ENCODE assay signal across 16 cellular contexts in genomic region chr6:104885518-104886043, GRCh38. TPM values are rescaled to one million over a fixed set of nuclear protein-coding genes. Genes with fewer than 3 reads are reported as not detected.
A peak's percentile ranks its signal among the peaks of the same experiment; 100 is the strongest.
DNase-seq lines count a peak whose midpoint lies in the region; ATAC-seq and TF ChIP-seq lines count a peak whose summit lies in the region.
"Had no signal": no experiment of that assay in that cellular context is flagged by ENCODE, and none has a peak within 500 bp of the region (broad histone marks: within the 10 kb centered on the region; RNA-seq: fewer than 3 reads in every experiment).

No MANE protein-coding gene starts in this region.

- H3K4ac ChIP-seq in H9 (ENCODE audit: low read depth, low read length): no peak overlapping the region

- H3K79me1 ChIP-seq in H9 (ENCODE audit: insufficient read depth, low read depth, low read length, poor library complexity, severe bottlenecking): no peaks in the 10 kb centered on the region

- no peak overlapping the region for H2BK12ac ChIP-seq in H9 (ENCODE audit: insufficient read length, low read depth, low read length)

- no peak overlapping the region for H2AK5ac ChIP-seq in H9 (ENCODE audit: insufficient read length, low read length)

- no CpG with 5 or more reads among the region's 19 CpGs for WGBS in H9 (ENCODE audit: extremely low coverage, insufficient read length, low lambda C conversion rate)

- no peak overlapping the region for H4K91ac ChIP-seq in H9 (ENCODE audit: insufficient read length, low read depth, low read length)

- no peak overlapping the region for H3K14ac ChIP-seq in H9 (ENCODE audit: insufficient read depth, low read length)

- H3K9me3 ChIP-seq in ES-I3 (ENCODE audit: control insufficient read depth, insufficient read depth, low read length) (no peaks in the 10 kb centered on the region), H9 (ENCODE audit: control insufficient read depth, low read depth, low read length) (no peaks in the 10 kb centered on the region), mucosa of descending colon (peaks cover 11% of the 10 kb centered on the region)

- no peak overlapping the region for H2BK120ac ChIP-seq in H9 (ENCODE audit: low read depth, low read length, poor library complexity, severe bottlenecking)

- no peak overlapping the region for H3K18ac ChIP-seq in H9 (ENCODE audit: insufficient read length, low read depth, low read length)

- no peak overlapping the region for H4K8ac ChIP-seq in H9 (replicated peaks; ENCODE audit: insufficient read length, low read depth, low read length)

- no peak overlapping the region for H3K4me2 ChIP-seq in H9 (ENCODE audit: insufficient read depth, insufficient read length, low read length)

- no peak overlapping the region for H3K27ac ChIP-seq in H9 (ENCODE audit: insufficient read length, low read depth, low read length)
- H3K27ac ChIP-seq: RWPE1 had no signal

- no peak overlapping the region for H3K27ac Mint-ChIP-seq in H9
- no peak overlapping the region for H3K27ac Mint-ChIP-seq in HFFc6
- H3K27ac Mint-ChIP-seq: B cell; CD4-positive, alpha-beta memory T cell had no signal

- H4K5ac ChIP-seq in H9 (ENCODE audit: insufficient read length, low read depth, low read length): no peak overlapping the region

- no peak overlapping the region for H3T11ph ChIP-seq in H9 (ENCODE audit: low read length)

- no peak overlapping the region for H2BK15ac ChIP-seq in H9 (ENCODE audit: low read depth, low read length)

- intact Hi-C loops in mucosa of descending colon (cut with DNase I, micrococcal nuclease): no loop called here

- peaks cover 6 to 7% (median 7%) of the 10 kb centered on the region in 3 experiments; a peak in 6 of 7 replicates for H3K36me3 Mint-ChIP-seq in H9 (ENCODE audit: insufficient read depth in 1 of 3, low read depth in 3 of 3)
- H3K36me3 Mint-ChIP-seq in HFFc6 (ENCODE audit: low read depth): no peaks in the 10 kb centered on the region
- H3K36me3 Mint-ChIP-seq: CD4-positive, alpha-beta memory T cell had no signal

- H2AFZ ChIP-seq in H9 (ENCODE audit: low read length): no peak overlapping the region

- ATAC-seq in mucosa of descending colon: peak; percentile 21
- ATAC-seq in GM19463 (IDR thresholded peaks at IDR 0.05; ENCODE audit: unreplicated experiment): no peak
- ATAC-seq: K562 had no signal

- H3K4me1 Mint-ChIP-seq in H9: no peaks in the 10 kb centered on the region
- no peaks in the 10 kb centered on the region for H3K4me1 Mint-ChIP-seq in HFFc6 (ENCODE audit: low read depth)
- H3K4me1 Mint-ChIP-seq: B cell; CD4-positive, alpha-beta memory T cell had no signal

- peaks cover 12 to 15% of the 10 kb centered on the region in 2 experiments for H3K9me3 Mint-ChIP-seq in H9
- peaks cover 12% of the 10 kb centered on the region for H3K9me3 Mint-ChIP-seq in HFFc6

- H3K56ac ChIP-seq in H9 (ENCODE audit: insufficient read length, low read depth, low read length): no peak overlapping the region

- peak; percentile 39 for DNase-seq in H9
- peak; percentile 55 to 85 for DNase-seq in SHP77 (lab: John Stamatoyannopoulos, UW)
- DNase-seq in mucosa of descending colon: no peak
- no peak for DNase-seq in hypothalamus (lab: John Stamatoyannopoulos, UW)
- DNase-seq in HFFc6: no peak
- DNase-seq: CD4-positive, alpha-beta memory T cell; EL; NCI-H187; NCI-H524 treated with DMSO at 0.1 percent for 48 hours; NK-92 treated with Interleukin-12 subunit alpha and Interleukin-12 subunit beta, amount 100 ng/mL, for 24 hours; OCI-M1 had no signal

- H4K20me1 ChIP-seq in H9 (ENCODE audit: control insufficient read depth, insufficient read depth, insufficient read length): no peaks in the 10 kb centered on the region

- H2BK5ac ChIP-seq in H9 (ENCODE audit: insufficient read length, low read length): no peak overlapping the region

- TF ChIP-seq CTCF in H9 (conservative IDR thresholded peaks at IDR 0.05) (no peak), mucosa of descending colon (IDR thresholded peaks at IDR 0.05) (no peak), HFFc6 (IDR thresholded peaks at IDR 0.05) (no peak)

- no peak overlapping the region for H3K4me3 ChIP-seq in mucosa of descending colon
- H3K4me3 ChIP-seq: K562 had no signal

- peak overlapping the region; percentile 16; the same call in 1 of the 2 replicates for H3K9ac ChIP-seq in ES-I3 (ENCODE audit: low read depth, low read length)
- no peak overlapping the region for H3K9ac ChIP-seq in H9 (ENCODE audit: extremely low read depth, insufficient read length, low read length)

- H2BK20ac ChIP-seq in H9 (ENCODE audit: low read depth, low read length, poor library complexity, severe bottlenecking): no peak overlapping the region

- H3K27me3 Mint-ChIP-seq in H9 (ENCODE audit: low read depth) (peaks cover 3% of the 10 kb centered on the region), HFFc6 (ENCODE audit: insufficient read depth) (peaks cover 9% of the 10 kb centered on the region)

- H3K23ac ChIP-seq in H9 (ENCODE audit: insufficient read length, low read depth, low read length): no peak overlapping the region

- H3K4me1 ChIP-seq in ES-I3 (ENCODE audit: insufficient read depth, low read length) (no peaks in the 10 kb centered on the region), H9 (ENCODE audit: insufficient read depth, low read length) (no peaks in the 10 kb centered on the region), mucosa of descending colon (ENCODE audit: low read depth) (no peaks in the 10 kb centered on the region)

- H3K4me3 Mint-ChIP-seq in H9 (no peak overlapping the region), HFFc6 (no peak overlapping the region; the same call in 1 of the 2 replicates)
- H3K4me3 Mint-ChIP-seq: B cell; CD4-positive, alpha-beta memory T cell had no signal

- H3K27me3 ChIP-seq in H9 (ENCODE audit: insufficient read depth, low read length): no peaks in the 10 kb centered on the region

- no peaks in the 10 kb centered on the region for H3K79me2 ChIP-seq in H9 (ENCODE audit: insufficient read depth, low read length)

- no peaks in the 10 kb centered on the region for H3K36me3 ChIP-seq in ES-I3 (ENCODE audit: insufficient read depth, low read length)
- no peaks in the 10 kb centered on the region for H3K36me3 ChIP-seq in mucosa of descending colon (ENCODE audit: low read depth)

- H3K23me2 ChIP-seq in H9 (ENCODE audit: insufficient read length, low read depth, low read length, poor library complexity, severe bottlenecking): no peaks in the 10 kb centered on the region

RNA-seq across cellular contexts. Expression of gene HACE1, which starts 25.9 kb away (rescaled TPM):
- total RNA-seq in H9 (2021) (17.0 and 18.0 TPM in 2 replicates), mucosa of descending colon (10 to 100 TPM in 1 of 3 donors, 1 to 10 TPM in 2; 4.2 to 13.8 (median 7.9) TPM)
- 1 to 10 TPM; 7.2 to 8.8 (median 8.5) TPM for total RNA-seq in HFFc6 (2021; fragmentation: NEBNext Ultra II Directional; extraction: Animal tissue kit (Norgen Biotek cat#: 25700))

Comparison
In these comparisons a context has a peak if more than half of its experiments do, and no peak if none do; other contexts are left out.
1. DNase-seq: peak in H9 (single experiment) and SHP77 (2 of 2); none in mucosa of descending colon (0 of 3), hypothalamus (0 of 51) and HFFc6 (single experiment).